ENCODE assay signal across 22 cellular contexts in genomic region chr1:197170538-197170937, GRCh38.
"Had no signal": no experiment of that assay in that cellular context is flagged by ENCODE, and none has a peak within 500 bp of the region (broad histone marks: within the 10 kb centered on the region; RNA-seq: fewer than 3 reads in every experiment).

No MANE protein-coding gene starts in this region.

- H3K27me3 ChIP-seq: heart left ventricle, neural progenitor cell, uterus had no signal

- H3K9me3 Mint-ChIP-seq: activated CD4-positive, alpha-beta memory T cell treated with anti-CD3 and anti-CD28 coated beads, Interleukin-2, amount 10 ng/mL, durations not matched to agents 7 days and 5 days; activated CD4-positive, alpha-beta T cell treated with anti-CD3 and anti-CD28 coated beads, Interleukin-2, amount 10 ng/mL, durations not matched to agents 24 days and 14 days; activated naive CD4-positive, alpha-beta T cell treated with anti-CD3 and anti-CD28 coated beads for 36 hours; activated naive CD8-positive, alpha-beta T cell treated with anti-CD3 and anti-CD28 coated beads, Interleukin-2, amount 10 ng/mL, durations not matched to agents 7 days and 5 days; activated T-cell treated with anti-CD3 and anti-CD28 coated beads, Interleukin-2, amount 50 U/mL, for 72 hours; naive thymus-derived CD4-positive, alpha-beta T cell; neural progenitor cell; stimulated activated memory B cell treated with anti-CD40 and anti-IgM and Interleukin-4, amounts not matched to agents 10 μg/mL and 1 μg/mL and 100 μg/mL, for 72 hours had no signal

- H3K4me2 ChIP-seq: neural progenitor cell had no signal

- H3K4me1 Mint-ChIP-seq: activated CD4-positive, alpha-beta memory T cell treated with anti-CD3 and anti-CD28 coated beads, Interleukin-2, amount 10 ng/mL, durations not matched to agents 7 days and 5 days; activated CD4-positive, alpha-beta T cell treated with anti-CD3 and anti-CD28 coated beads, Interleukin-2, amount 10 ng/mL, durations not matched to agents 24 days and 14 days; activated naive CD8-positive, alpha-beta T cell treated with anti-CD3 and anti-CD28 coated beads, Interleukin-2, amount 10 ng/mL, durations not matched to agents 7 days and 5 days; neural progenitor cell; stimulated activated memory B cell treated with anti-CD40 and anti-IgM and Interleukin-4, amounts not matched to agents 10 μg/mL and 1 μg/mL and 100 μg/mL, for 72 hours had no signal

- H3K4me3 ChIP-seq: coronary artery, heart left ventricle, neural progenitor cell, uterus had no signal

- ATAC-seq: activated CD4-positive, CD25-positive, alpha-beta regulatory T cell treated with anti-CD3 and anti-CD28 coated beads, Interleukin-2, amount 50 U/mL, for 24 hours; activated T-cell treated with anti-CD3 and anti-CD28 coated beads, Interleukin-2, amount 50 U/mL, for 72 hours; heart left ventricle; naive thymus-derived CD4-positive, alpha-beta T cell; sciatic nerve; stimulated activated memory B cell treated with anti-CD40 and anti-IgM and Interleukin-4, amounts not matched to agents 10 μg/mL and 1 μg/mL and 100 μg/mL, for 72 hours had no signal

- H3K27ac ChIP-seq: coronary artery, epithelial cell of prostate, heart left ventricle, neural progenitor cell, uterus had no signal

- DNase-seq: activated CD4-positive, alpha-beta memory T cell treated with anti-CD3 and anti-CD28 coated beads, Interleukin-2, amount 10 ng/mL, durations not matched to agents 7 days and 5 days; activated CD4-positive, alpha-beta T cell treated with anti-CD3 and anti-CD28 coated beads, Interleukin-2, amount 10 ng/mL, durations not matched to agents 24 days and 14 days; activated effector memory CD4-positive, alpha-beta T cell treated with Interleukin-2 at 50 U/mL for 16 hours; activated naive CD4-positive, alpha-beta T cell treated with anti-CD3 and anti-CD28 coated beads for 36 hours; activated naive CD8-positive, alpha-beta T cell treated with anti-CD3 and anti-CD28 coated beads, Interleukin-2, amount 10 ng/mL, durations not matched to agents 7 days and 5 days; activated T-cell treated with anti-CD3 and anti-CD28 coated beads, Interleukin-2, amount 50 U/mL, for 72 hours; amniotic stem cell; cerebellar nuclear complex; heart left ventricle; naive thymus-derived CD4-positive, alpha-beta T cell; posterior cingulate gyrus; small intestine; stimulated activated CD4-positive, alpha-beta T cell treated with anti-CD3 and anti-CD28 coated beads, Interleukin-2, amount 100 ng/mL, for 24 hours; trophoblast cell; uterus had no signal

- H3K27ac Mint-ChIP-seq: activated CD4-positive, alpha-beta memory T cell treated with anti-CD3 and anti-CD28 coated beads, Interleukin-2, amount 10 ng/mL, durations not matched to agents 7 days and 5 days; activated CD4-positive, alpha-beta T cell treated with anti-CD3 and anti-CD28 coated beads, Interleukin-2, amount 10 ng/mL, durations not matched to agents 24 days and 14 days; activated naive CD4-positive, alpha-beta T cell treated with anti-CD3 and anti-CD28 coated beads for 36 hours; activated naive CD8-positive, alpha-beta T cell treated with anti-CD3 and anti-CD28 coated beads, Interleukin-2, amount 10 ng/mL, durations not matched to agents 7 days and 5 days; activated T-cell treated with anti-CD3 and anti-CD28 coated beads, Interleukin-2, amount 50 U/mL, for 72 hours; neural progenitor cell; stimulated activated memory B cell treated with anti-CD40 and anti-IgM and Interleukin-4, amounts not matched to agents 10 μg/mL and 1 μg/mL and 100 μg/mL, for 72 hours had no signal

- H3K4me3 Mint-ChIP-seq: activated CD4-positive, alpha-beta memory T cell treated with anti-CD3 and anti-CD28 coated beads, Interleukin-2, amount 10 ng/mL, durations not matched to agents 7 days and 5 days; activated CD4-positive, alpha-beta T cell treated with anti-CD3 and anti-CD28 coated beads, Interleukin-2, amount 10 ng/mL, durations not matched to agents 24 days and 14 days; activated naive CD4-positive, alpha-beta T cell treated with anti-CD3 and anti-CD28 coated beads for 36 hours; activated naive CD8-positive, alpha-beta T cell treated with anti-CD3 and anti-CD28 coated beads, Interleukin-2, amount 10 ng/mL, durations not matched to agents 7 days and 5 days; activated T-cell treated with anti-CD3 and anti-CD28 coated beads, Interleukin-2, amount 50 U/mL, for 72 hours; naive thymus-derived CD4-positive, alpha-beta T cell; neural progenitor cell; stimulated activated memory B cell treated with anti-CD40 and anti-IgM and Interleukin-4, amounts not matched to agents 10 μg/mL and 1 μg/mL and 100 μg/mL, for 72 hours had no signal

- H3K4me1 ChIP-seq: neural progenitor cell, uterus had no signal

- H3K27me3 Mint-ChIP-seq: activated CD4-positive, alpha-beta memory T cell treated with anti-CD3 and anti-CD28 coated beads, Interleukin-2, amount 10 ng/mL, durations not matched to agents 7 days and 5 days; activated CD4-positive, alpha-beta T cell treated with anti-CD3 and anti-CD28 coated beads, Interleukin-2, amount 10 ng/mL, durations not matched to agents 24 days and 14 days; activated naive CD8-positive, alpha-beta T cell treated with anti-CD3 and anti-CD28 coated beads, Interleukin-2, amount 10 ng/mL, durations not matched to agents 7 days and 5 days; naive thymus-derived CD4-positive, alpha-beta T cell; stimulated activated memory B cell treated with anti-CD40 and anti-IgM and Interleukin-4, amounts not matched to agents 10 μg/mL and 1 μg/mL and 100 μg/mL, for 72 hours had no signal

- H3K9ac ChIP-seq: neural progenitor cell had no signal

- H2AFZ ChIP-seq: neural progenitor cell had no signal

- H3K9me3 ChIP-seq: heart left ventricle, uterus had no signal

- FAIRE-seq: bronchial epithelial cell had no signal
